Comparison of ENCODE assay signal across 27 cellular contexts in genomic region chr7:28724563-28724962, GRCh38.
"Had no signal": no experiment of that assay in that cellular context is flagged by ENCODE, and none has a peak within 500 bp of the region (broad histone marks: within the 10 kb centered on the region; RNA-seq: fewer than 3 reads in every experiment).

No MANE protein-coding gene starts in this region.

- H3K9me3 ChIP-seq: ascending aorta, breast epithelium, colonic mucosa had no signal

- H3K27me3 ChIP-seq: ascending aorta, breast epithelium, cardiac muscle cell, colonic mucosa had no signal

- H3K4me3 ChIP-seq: ascending aorta, breast epithelium, cardiac muscle cell, colonic mucosa had no signal

- H3K4me1 ChIP-seq: breast epithelium, colonic mucosa had no signal

- ATAC-seq: activated CD4-positive, alpha-beta T cell treated with anti-CD3 and anti-CD28 coated beads for 36 hours; activated CD8-positive, alpha-beta memory T cell treated with anti-CD3 and anti-CD28 coated beads, Interleukin-2, amount 10 ng/mL, durations not matched to agents 7 days and 5 days; activated CD8-positive, alpha-beta T cell treated with anti-CD3 and anti-CD28 coated beads, Interleukin-2, amount 10 ng/mL, durations not matched to agents 7 days and 5 days; activated naive CD4-positive, alpha-beta T cell treated with anti-CD3 and anti-CD28 coated beads, Interleukin-2, amount 50 U/mL, for 72 hours; esophagus mucosa; T-cell had no signal

- FAIRE-seq: frontal cortex had no signal

- H3K36me3 ChIP-seq: breast epithelium, cardiac muscle cell, colonic mucosa had no signal

- H3K27ac ChIP-seq: breast epithelium, cardiac muscle cell, colonic mucosa had no signal

- DNase-seq: activated CD4-positive, alpha-beta memory T cell treated with anti-CD3 and anti-CD28 coated beads for 36 hours; activated CD4-positive, alpha-beta T cell treated with anti-CD3 and anti-CD28 coated beads for 36 hours; activated CD4-positive, alpha-beta T cell treated with anti-CD3 and anti-CD28 coated beads, Interleukin-2, amount 10 ng/mL, durations not matched to agents 24 days and 14 days; activated CD4-positive, CD25-positive, alpha-beta regulatory T cell; activated CD4-positive, CD25-positive, alpha-beta regulatory T cell treated with anti-CD3 and anti-CD28 coated beads, Interleukin-2, amount 50 U/mL, for 72 hours; activated CD8-positive, alpha-beta memory T cell treated with anti-CD3 and anti-CD28 coated beads, Interleukin-2, amount 10 ng/mL, durations not matched to agents 7 days and 5 days; activated CD8-positive, alpha-beta memory T cell treated with anti-CD3 and anti-CD28 coated beads, Interleukin-2, amount 50 U/mL, for 4 hours; activated CD8-positive, alpha-beta T cell treated with anti-CD3 and anti-CD28 coated beads, Interleukin-2, amount 10 ng/mL, durations not matched to agents 7 days and 5 days; activated effector memory CD4-positive, alpha-beta T cell treated with anti-CD3 and anti-CD28 coated beads, Interleukin-2, amount 50 U/mL, for 16 hours; activated naive CD4-positive, alpha-beta T cell; activated naive CD4-positive, alpha-beta T cell treated with anti-CD3 and anti-CD28 coated beads, Interleukin-2, amount 10 ng/mL, durations not matched to agents 7 days and 5 days; activated naive CD8-positive, alpha-beta T cell treated with anti-CD3 and anti-CD28 coated beads, Interleukin-2, amount 10 ng/mL, durations not matched to agents 7 days and 5 days; activated T-cell treated with anti-CD3 and anti-CD28 coated beads, Interleukin-2, amount 50 U/mL, for 1 hour; activated T-cell treated with anti-CD3 and anti-CD28 coated beads, Interleukin-2, amount 50 U/mL, for 48 hours; central memory CD4-positive, alpha-beta T cell; cerebellar nuclear complex; colonic mucosa; effector memory CD4-positive, alpha-beta T cell; endodermal cell; T-cell; T1000 had no signal
